In the genomic region with DNA sequence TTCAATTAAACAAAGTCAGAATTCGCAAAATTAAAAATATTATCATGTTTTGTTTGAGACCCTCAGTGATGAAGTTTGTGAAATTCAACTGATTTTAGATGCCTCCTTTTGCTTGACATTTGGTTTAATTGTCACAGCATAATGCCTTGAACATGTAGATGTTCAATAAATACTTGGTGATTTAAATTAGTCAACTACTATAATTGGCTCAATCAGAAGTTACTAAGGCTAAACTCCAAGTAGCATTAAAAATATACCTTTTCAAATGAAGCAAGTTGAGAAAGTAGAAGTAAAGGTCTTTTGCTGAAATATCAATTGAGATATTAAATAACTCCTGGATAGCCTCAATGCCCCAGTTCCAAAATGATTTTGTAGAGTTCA, we compare ENCODE assay signal across 7 cellular contexts.
"Had no signal": no experiment of that assay in that cellular context is flagged by ENCODE, and none has a peak within 500 bp of the region (broad histone marks: within the 10 kb centered on the region; RNA-seq: fewer than 3 reads in every experiment).

No MANE protein-coding gene starts in this region.

- H3K27me3 Mint-ChIP-seq: IgD-negative memory B cell had no signal

- H3K4me2 ChIP-seq: GM23338 had no signal

- DNase-seq: H9, KBM-7 had no signal

- H3K27ac ChIP-seq: HL-60 had no signal

- H3K4me3 Mint-ChIP-seq: GM23338, H9, IgD-negative memory B cell had no signal

- H3K27ac Mint-ChIP-seq: GM23338, H9, IgD-negative memory B cell had no signal

- ATAC-seq: GM23338, HCT116, HepG2 had no signal

- H3K9me3 Mint-ChIP-seq: GM23338, H9, IgD-negative memory B cell had no signal

- H3K4me1 Mint-ChIP-seq: IgD-negative memory B cell had no signal

- H3K4me3 ChIP-seq: GM23338 had no signal
